ENCODE assay signal across 8 cellular contexts in genomic region chr1:181088079-181089016, GRCh38. TPM values are rescaled to one million over a fixed set of nuclear protein-coding genes. Genes with fewer than 3 reads are reported as not detected.
DNase-seq lines count a peak whose midpoint lies in the region; ATAC-seq, FAIRE-seq and TF ChIP-seq lines count a peak whose summit lies in the region.

Gene IER5 (plus strand): TSS chr1:181088700. CDS start chr1:181088903, 203 bp downstream.

- H4K20me1 ChIP-seq in smooth muscle cell (ENCODE audit: low read depth): peaks cover 47% of the 10 kb centered on the region

- H3K36me3 Mint-ChIP-seq in WTC11: 0 out of 2 replicates have a peak, but pooled peaks cover 7% of the 10 kb centered on the region

- peaks cover 37% of the 10 kb centered on the region for H3K79me2 ChIP-seq in smooth muscle cell (ENCODE audit: low read depth)

- H3K27me3 ChIP-seq in bronchial epithelial cell (ENCODE audit: control insufficient read depth, insufficient read depth, low read length) (no peaks in the 10 kb centered on the region), smooth muscle cell (ENCODE audit: low read depth) (no peaks in the 10 kb centered on the region)

- H3K4me1 ChIP-seq in smooth muscle cell (ENCODE audit: low read depth): peaks cover 19% of the 10 kb centered on the region

- CTCF ChIA-PET in WTC11 (lab: Charles Lee): interaction anchor here (1.1 to 2.9 kb wide), 3 partner anchors 40 to 66 kb away, joined by 3 to 9 read pairs (median 7); no protein-coding TSS in a partner anchor

- peak within 1 kb of the TSS; percentile 94 for H3K4me3 Mint-ChIP-seq in WTC11

- H3F3A ChIP-seq in smooth muscle cell (ENCODE audit: low read depth): peaks cover 3% of the 10 kb centered on the region

- H3K9ac ChIP-seq in smooth muscle cell (ENCODE audit: low read depth): peak within 1 kb of the TSS; percentile 95

- TF ChIP-seq CTCF in AG09319 (IDR thresholded peaks at IDR 0.05; ENCODE audit: low read depth, low read length) (no peak), WTC11 (IDR thresholded peaks at IDR 0.05) (no peak), bronchial epithelial cell (IDR thresholded peaks at IDR 0.05; ENCODE audit: insufficient read depth, low read length, severe bottlenecking) (no peak), smooth muscle cell (IDR thresholded peaks at IDR 0.05; ENCODE audit: borderline replicate concordance, insufficient read depth, poor library complexity, severe bottlenecking) (no peak)

- peak within 1 kb of the TSS; percentile 92 for H3K27ac Mint-ChIP-seq in WTC11

- peak within 1 kb of the TSS; percentile 86 for H3K27ac ChIP-seq in smooth muscle cell (ENCODE audit: low read depth)

- DNase-seq in AG09319 (ENCODE audit: extremely low read depth, low read depth): peak; percentile 85
- DNase-seq in NCI-H345 (lab: John Stamatoyannopoulos, UW): peak; percentile 96
- DNase-seq in WTC11 (ENCODE audit: low spot score): peak; percentile 91
- peak; percentile 89 for DNase-seq in bronchial epithelial cell (ENCODE audit: low read depth)
- DNase-seq in iPS-NIHi11 (ENCODE audit: low spot score): peak; percentile 97
- DNase-seq in smooth muscle cell (lab: John Stamatoyannopoulos, UW; ENCODE audit: unreplicated experiment): peak; percentile 93

- peak; percentile 65 for ATAC-seq in GM19025 (IDR thresholded peaks at IDR 0.05; ENCODE audit: low read depth, unreplicated experiment)
- peak; percentile 76 for ATAC-seq in HG03280 (IDR thresholded peaks at IDR 0.05; ENCODE audit: unreplicated experiment)
- ATAC-seq in WTC11: peak; percentile 87

- POLR2A ChIA-PET in WTC11 (lab: Charles Lee): interaction anchor here (0.7 to 2.2 kb wide), 7 partner anchors 11 to 415 kb away, joined by 3 to 12 read pairs (median 7); no protein-coding TSS in a partner anchor

- H3K4me3 ChIP-seq in bronchial epithelial cell (ENCODE audit: low read depth, low read length) (peak within 1 kb of the TSS; percentile 84), smooth muscle cell (peak within 1 kb of the TSS; percentile 94)

- H3K27me3 Mint-ChIP-seq in WTC11 (ENCODE audit: low read depth): peaks cover 35% of the 10 kb centered on the region

- H3K4me1 Mint-ChIP-seq in WTC11: peaks cover 37% of the 10 kb centered on the region

- H3K36me3 ChIP-seq in bronchial epithelial cell (ENCODE audit: control insufficient read depth, insufficient read depth, low read length): peaks cover 5% of the 10 kb centered on the region
- H3K36me3 ChIP-seq in smooth muscle cell (ENCODE audit: low read depth): no peaks in the 10 kb centered on the region

- no peaks in the 10 kb centered on the region for H3K9me3 Mint-ChIP-seq in WTC11

- FAIRE-seq in bronchial epithelial cell (lab: Jason Lieb, UNC): no peak

- WGBS in smooth muscle cell (ENCODE audit: low lambda C conversion rate): 5% methylated on average over 76 of the region's 76 CpGs

- peak within 1 kb of the TSS; percentile 100 for H3K4me2 ChIP-seq in smooth muscle cell

- H3K9me3 ChIP-seq in smooth muscle cell (replicated peaks; ENCODE audit: low read depth): no peaks in the 10 kb centered on the region

- peak within 1 kb of the TSS; percentile 45 for H2AFZ ChIP-seq in smooth muscle cell (ENCODE audit: low read depth)

TF ChIP-seq in WTC11, 78 proteins besides CTCF, POLR2A, EP300 and RAD21 (continues in another document):
- 0 out of 2 replicates have a peak, but pooled peaks have one; percentile 32 for TF ChIP-seq ELF4 (CRISPR knock-in tag; IDR thresholded peaks at IDR 0.05; ENCODE audit: low read depth)
- TF ChIP-seq ETV6 (CRISPR knock-in tag; IDR thresholded peaks at IDR 0.05): peak; percentile 94
- TF ChIP-seq SP1 (CRISPR knock-in tag; conservative IDR thresholded peaks at IDR 0.05): peak; percentile 78
- no peak for TF ChIP-seq TP53 (CRISPR knock-in tag; IDR thresholded peaks at IDR 0.05)
- peak; percentile 95; the same call in 1 of the 2 replicates for TF ChIP-seq MYBL2 (CRISPR knock-in tag; IDR thresholded peaks at IDR 0.05)
- TF ChIP-seq FOXJ3 (CRISPR knock-in tag; IDR thresholded peaks at IDR 0.05; ENCODE audit: borderline replicate concordance): no peak
- TF ChIP-seq TEAD1 (CRISPR knock-in tag; IDR thresholded peaks at IDR 0.05): peak; percentile 37; the same call in 1 of the 2 replicates
- 0 out of 2 replicates have a peak, but pooled peaks have one; percentile 62 for TF ChIP-seq FOXP4 (CRISPR knock-in tag; IDR thresholded peaks at IDR 0.05)
- TF ChIP-seq HMGA2 (CRISPR knock-in tag; IDR thresholded peaks at IDR 0.05): no peak
- no peak for TF ChIP-seq ZSCAN18 (CRISPR knock-in tag; IDR thresholded peaks at IDR 0.05)
- no peak; the same call in 1 of the 2 replicates for TF ChIP-seq FOXP1 (CRISPR knock-in tag; IDR thresholded peaks at IDR 0.05; ENCODE audit: borderline replicate concordance)
- no peak for TF ChIP-seq ERG (CRISPR knock-in tag; IDR thresholded peaks at IDR 0.05)
- no peak for TF ChIP-seq ZNF423 (CRISPR knock-in tag; IDR thresholded peaks at IDR 0.05)
- TF ChIP-seq FOXK1 (CRISPR knock-in tag; IDR thresholded peaks at IDR 0.05): no peak; the same call in 1 of the 2 replicates
- TF ChIP-seq SOX15 (CRISPR knock-in tag; IDR thresholded peaks at IDR 0.05): no peak
- no peak for TF ChIP-seq ZNF138 (CRISPR knock-in tag; conservative IDR thresholded peaks at IDR 0.05)
- TF ChIP-seq NFE2L1 (CRISPR knock-in tag; IDR thresholded peaks at IDR 0.05): no peak; the same call in 1 of the 2 replicates
- TF ChIP-seq HMGXB4 (CRISPR knock-in tag; IDR thresholded peaks at IDR 0.05): 0 out of 2 replicates have a peak, but pooled peaks have one; percentile 39
- no peak for TF ChIP-seq RELA (CRISPR knock-in tag; IDR thresholded peaks at IDR 0.05; ENCODE audit: borderline replicate concordance)

RNA-seq across cellular contexts. Expression of gene IER5, which starts in this region (rescaled TPM):
- 14.2 to 18.2 TPM (median 14.3 TPM) in 3 replicates for total RNA-seq in WTC11 (2021)
- total RNA-seq in bronchial epithelial cell: 47.7 and 65.3 TPM in 2 replicates
- 32.6 and 35.1 TPM in 2 replicates for total RNA-seq in smooth muscle cell
- 39.9 and 56.2 TPM in 2 replicates for polyA plus RNA-seq in smooth muscle cell

Comparison
In these comparisons a context has a peak if more than half of its experiments do, and no peak if none do; other contexts are left out.
1. Peak in every context shown above with its lines: DNase-seq, ATAC-seq, H3K4me3 ChIP-seq and H3K27ac ChIP-seq.